25 cellular contexts compared by ENCODE assay signal in genomic region chr16:88338111-88338510, GRCh38. TPM values are rescaled to one million over a fixed set of nuclear protein-coding genes. Genes with fewer than 3 reads are reported as not detected.
DNase-seq lines count a peak whose midpoint lies in the region; ATAC-seq and TF ChIP-seq lines count a peak whose summit lies in the region.
"Had no signal": no experiment of that assay in that cellular context is flagged by ENCODE, and none has a peak within 500 bp of the region (broad histone marks: within the 10 kb centered on the region; RNA-seq: fewer than 3 reads in every experiment).

No MANE protein-coding gene starts in this region.

- CTCF ChIA-PET in HEK293 (lab: Yijun Ruan, JAX) = interaction anchor here (0.6 kb wide), 1 partner anchor 46 kb away, joined by 3 read pairs; no protein-coding TSS in a partner anchor
- CTCF ChIA-PET in WTC11 (lab: Charles Lee) = interaction anchor here (0.5 to 1.2 kb wide), 11 partner anchors 10 to 418 kb away, joined by 3 to 7 read pairs (median 3); partner anchors contain the start of gene ZNF469

- no peak overlapping the region for H2AFZ ChIP-seq in osteoblast (ENCODE audit: low read length)
- H2AFZ ChIP-seq: neural progenitor cell had no signal

- H3K4me1 Mint-ChIP-seq in WTC11 = no peaks in the 10 kb centered on the region
- no peaks in the 10 kb centered on the region for H3K4me1 Mint-ChIP-seq in glutamatergic neuron (ENCODE audit: low read depth, unreplicated experiment)
- H3K4me1 Mint-ChIP-seq: neural progenitor cell had no signal

- H3K27ac Mint-ChIP-seq in WTC11 (no peak overlapping the region), glutamatergic neuron (ENCODE audit: unreplicated experiment) (no peak overlapping the region)
- H3K27ac Mint-ChIP-seq: activated CD8-positive, alpha-beta T cell treated with anti-CD3 and anti-CD28 coated beads, Interleukin-2, amount 10 ng/mL, durations not matched to agents 7 days and 5 days; activated naive CD8-positive, alpha-beta T cell; activated T-helper 2 cell treated with anti-CD3 and anti-CD28 coated beads, Interferon-gamma antibody, Interleukin-2, Interleukin-4, amounts not matched to agents 10 μg/mL and 5 μg/mL and 100 μg/mL, durations not matched to agents 14 hours and 24 hours and 36 hours; CD4-positive, CD25-positive, alpha-beta regulatory T cell; neural progenitor cell had no signal

- H3K4me3 Mint-ChIP-seq in WTC11 = no peak overlapping the region
- no peak overlapping the region for H3K4me3 Mint-ChIP-seq in glutamatergic neuron (ENCODE audit: unreplicated experiment)
- H3K4me3 Mint-ChIP-seq: activated CD8-positive, alpha-beta T cell treated with anti-CD3 and anti-CD28 coated beads, Interleukin-2, amount 10 ng/mL, durations not matched to agents 7 days and 5 days; activated naive CD8-positive, alpha-beta T cell; CD4-positive, CD25-positive, alpha-beta regulatory T cell had no signal

- no peak overlapping the region for H3K4me3 ChIP-seq in HEK293 (ENCODE audit: low read depth, low read length)
- no peak overlapping the region for H3K4me3 ChIP-seq in osteoblast (ENCODE audit: insufficient read depth, low read length)
- H3K4me3 ChIP-seq: dorsolateral prefrontal cortex, neural progenitor cell, sigmoid colon, suprapubic skin had no signal

- ATAC-seq in WTC11 = peak; percentile 92
- ATAC-seq: activated CD8-positive, alpha-beta T cell treated with anti-CD3 and anti-CD28 coated beads, Interleukin-2, amount 10 ng/mL, durations not matched to agents 7 days and 5 days; Panc1 had no signal

- no peaks in the 10 kb centered on the region for H4K20me1 ChIP-seq in osteoblast (ENCODE audit: insufficient read depth, low read length)

- H3K4me1 ChIP-seq in HEK293 (ENCODE audit: control insufficient read depth, insufficient read depth, low read length) (no peaks in the 10 kb centered on the region), osteoblast (ENCODE audit: insufficient read depth, low read length) (peaks cover 10% of the 10 kb centered on the region)
- H3K4me1 ChIP-seq: neural progenitor cell, sigmoid colon had no signal

- no peaks in the 10 kb centered on the region for H3K36me3 ChIP-seq in HEK293 (ENCODE audit: control insufficient read depth in 2 of 2, insufficient read depth in 1 of 2, low read length in 2 of 2)
- no peaks in the 10 kb centered on the region for H3K36me3 ChIP-seq in osteoblast (ENCODE audit: insufficient read depth, low read length)
- H3K36me3 ChIP-seq: neural progenitor cell, sigmoid colon, suprapubic skin had no signal

- H3K9me3 Mint-ChIP-seq in WTC11 (peaks cover 31% of the 10 kb centered on the region), glutamatergic neuron (ENCODE audit: unreplicated experiment) (peaks cover 7% of the 10 kb centered on the region)

- H3K27ac ChIP-seq in HEK293 (ENCODE audit: extremely low read depth, low read depth, low read length) (no peak overlapping the region), osteoblast (ENCODE audit: low read depth, low read length) (no peak overlapping the region)
- H3K27ac ChIP-seq: dorsolateral prefrontal cortex, neural progenitor cell, sigmoid colon, suprapubic skin had no signal

- POLR2A ChIA-PET in HEK293 (lab: Yijun Ruan, JAX) (no interaction called here), WTC11 (lab: Charles Lee) (no interaction called here)

- H3K4me2 ChIP-seq in osteoblast (ENCODE audit: insufficient read depth, low read length) = no peak overlapping the region
- H3K4me2 ChIP-seq: neural progenitor cell had no signal

- no peaks in the 10 kb centered on the region for H3K27me3 ChIP-seq in osteoblast (ENCODE audit: insufficient read depth, low read length)
- H3K27me3 ChIP-seq: dorsolateral prefrontal cortex, neural progenitor cell had no signal

- TF ChIP-seq CTCF in HEK293 (tag by site-specific recombination; IDR thresholded peaks at IDR 0.05) = no peak
- TF ChIP-seq CTCF in WTC11 (IDR thresholded peaks at IDR 0.05) = peak; percentile 66
- TF ChIP-seq CTCF in glutamatergic neuron (IDR thresholded peaks at IDR 0.05; ENCODE audit: partially characterized antibody, unreplicated experiment) = peak; percentile 28
- no peak for TF ChIP-seq CTCF in osteoblast (IDR thresholded peaks at IDR 0.05; ENCODE audit: extremely low read depth, low read depth, low read length)

- peak; percentile 81 for DNase-seq in WTC11 (ENCODE audit: low spot score)
- DNase-seq in glutamatergic neuron = no peak
- peak; percentile 65 for DNase-seq in osteoblast (ENCODE audit: insufficient read length, low spot score, missing footprints)
- no peak for DNase-seq in kidney glomerular epithelial cell (lab: John Stamatoyannopoulos, UW)
- DNase-seq in anterior cingulate cortex (lab: John Stamatoyannopoulos, UW) = no peak
- DNase-seq in globus pallidus (ENCODE audit: low spot score) = no peak
- DNase-seq: activated CD8-positive, alpha-beta T cell treated with anti-CD3 and anti-CD28 coated beads, Interleukin-2, amount 10 ng/mL, durations not matched to agents 7 days and 5 days; CD4-positive, CD25-positive, alpha-beta regulatory T cell; DND-41; dorsolateral prefrontal cortex; left cardiac atrium; NCI-H1092; NCI-H187; NCI-H2171; NCI-H524; NK-92 treated with Interleukin-12 subunit alpha and Interleukin-12 subunit beta, amount 100 ng/mL, for 24 hours; SIG-M5; sigmoid colon; stimulated activated naive CD4-positive, alpha-beta T cell had no signal

- H3K79me2 ChIP-seq in osteoblast (ENCODE audit: insufficient read depth, low read length) = no peaks in the 10 kb centered on the region

- peaks cover 5% of the 10 kb centered on the region; the same call in 1 of the 2 replicates for H3K27me3 Mint-ChIP-seq in WTC11 (ENCODE audit: low read depth)
- H3K27me3 Mint-ChIP-seq in glutamatergic neuron (ENCODE audit: unreplicated experiment) = peaks cover 6% of the 10 kb centered on the region

- H3K9me3 ChIP-seq in HEK293 (ENCODE audit: control insufficient read depth, insufficient read depth, low read depth, low read length) (no peaks in the 10 kb centered on the region), osteoblast (ENCODE audit: low read depth, low read length) (no peaks in the 10 kb centered on the region)
- H3K9me3 ChIP-seq: sigmoid colon, suprapubic skin had no signal

- H3K36me3 Mint-ChIP-seq in WTC11 = peaks cover 14% of the 10 kb centered on the region
- peaks cover 14% of the 10 kb centered on the region for H3K36me3 Mint-ChIP-seq in glutamatergic neuron (ENCODE audit: unreplicated experiment)
- H3K36me3 Mint-ChIP-seq: activated naive CD8-positive, alpha-beta T cell; CD4-positive, CD25-positive, alpha-beta regulatory T cell; neural progenitor cell had no signal

TF ChIP-seq in HEK293, 187 proteins besides CTCF, POLR2A, EP300 and RAD21:
- TF ChIP-seq ZBTB17 (tag by site-specific recombination; IDR thresholded peaks at IDR 0.05) (0 out of 2 replicates have a peak, but pooled peaks have one; percentile 22), ZNF292 (tag by site-specific recombination; IDR thresholded peaks at IDR 0.05; ENCODE audit: borderline replicate concordance, low read depth) (no peak)

TF ChIP-seq in WTC11, 78 proteins besides CTCF, POLR2A, EP300 and RAD21 (continues in another document):
- TF ChIP-seq ATF6 (CRISPR knock-in tag; IDR thresholded peaks at IDR 0.05) (no peak), IRF2 (CRISPR knock-in tag; IDR thresholded peaks at IDR 0.05; ENCODE audit: borderline replicate concordance, low read depth) (no peak), NR2C2 (CRISPR knock-in tag; IDR thresholded peaks at IDR 0.05) (no peak), ZBTB21 (CRISPR knock-in tag; IDR thresholded peaks at IDR 0.05; ENCODE audit: borderline replicate concordance) (no peak), ZNF263 (CRISPR knock-in tag; IDR thresholded peaks at IDR 0.05; ENCODE audit: low read depth) (no peak), ZNF232 (CRISPR knock-in tag; IDR thresholded peaks at IDR 0.05) (no peak), OVOL2 (CRISPR knock-in tag; IDR thresholded peaks at IDR 0.05; ENCODE audit: borderline replicate concordance) (no peak), JAZF1 (CRISPR knock-in tag; IDR thresholded peaks at IDR 0.05) (no peak)
- TF ChIP-seq, protein P1, sequence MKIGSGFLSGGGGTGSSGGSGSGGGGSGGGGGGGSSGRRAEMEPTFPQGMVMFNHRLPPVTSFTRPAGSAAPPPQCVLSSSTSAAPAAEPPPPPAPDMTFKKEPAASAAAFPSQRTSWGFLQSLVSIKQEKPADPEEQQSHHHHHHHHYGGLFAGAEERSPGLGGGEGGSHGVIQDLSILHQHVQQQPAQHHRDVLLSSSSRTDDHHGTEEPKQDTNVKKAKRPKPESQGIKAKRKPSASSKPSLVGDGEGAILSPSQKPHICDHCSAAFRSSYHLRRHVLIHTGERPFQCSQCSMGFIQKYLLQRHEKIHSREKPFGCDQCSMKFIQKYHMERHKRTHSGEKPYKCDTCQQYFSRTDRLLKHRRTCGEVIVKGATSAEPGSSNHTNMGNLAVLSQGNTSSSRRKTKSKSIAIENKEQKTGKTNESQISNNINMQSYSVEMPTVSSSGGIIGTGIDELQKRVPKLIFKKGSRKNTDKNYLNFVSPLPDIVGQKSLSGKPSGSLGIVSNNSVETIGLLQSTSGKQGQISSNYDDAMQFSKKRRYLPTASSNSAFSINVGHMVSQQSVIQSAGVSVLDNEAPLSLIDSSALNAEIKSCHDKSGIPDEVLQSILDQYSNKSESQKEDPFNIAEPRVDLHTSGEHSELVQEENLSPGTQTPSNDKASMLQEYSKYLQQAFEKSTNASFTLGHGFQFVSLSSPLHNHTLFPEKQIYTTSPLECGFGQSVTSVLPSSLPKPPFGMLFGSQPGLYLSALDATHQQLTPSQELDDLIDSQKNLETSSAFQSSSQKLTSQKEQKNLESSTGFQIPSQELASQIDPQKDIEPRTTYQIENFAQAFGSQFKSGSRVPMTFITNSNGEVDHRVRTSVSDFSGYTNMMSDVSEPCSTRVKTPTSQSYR (CRISPR knock-in tag; IDR thresholded peaks at IDR 0.05) = no peak
- TF ChIP-seq, protein P2, sequence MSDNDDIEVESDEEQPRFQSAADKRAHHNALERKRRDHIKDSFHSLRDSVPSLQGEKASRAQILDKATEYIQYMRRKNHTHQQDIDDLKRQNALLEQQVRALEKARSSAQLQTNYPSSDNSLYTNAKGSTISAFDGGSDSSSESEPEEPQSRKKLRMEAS (CRISPR knock-in tag; IDR thresholded peaks at IDR 0.05) = no peak

RNA-seq across cellular contexts. Expression of gene ZNF469, which starts 44.6 kb away (rescaled TPM):
- total RNA-seq in WTC11 (2021) (1.8 to 3.2 TPM (median 2.4 TPM) in 3 replicates), glutamatergic neuron (ENCODE audit: unreplicated experiment) (0.56 TPM), osteoblast (5.3 and 8.3 TPM in 2 replicates)

Comparison
In these comparisons a context has a peak if more than half of its experiments do, and no peak if none do; other contexts are left out.
1. CTCF ChIP-seq: peak in WTC11 (single experiment) and glutamatergic neuron (single experiment); none in HEK293 (single experiment) and osteoblast (single experiment).
2. DNase-seq: peak in WTC11 (single experiment) and osteoblast (single experiment); none in glutamatergic neuron (single experiment), kidney glomerular epithelial cell (single experiment), anterior cingulate cortex (0 of 58) and globus pallidus (single experiment).
3. Of the 8 proteins assayed by ChIP-seq in both HEK293 and WTC11: peak only in HEK293: none; only in WTC11: CTCF; in both: none; in neither: 7.